Comparison of ENCODE assay signal across 21 cellular contexts in the genomic region with DNA sequence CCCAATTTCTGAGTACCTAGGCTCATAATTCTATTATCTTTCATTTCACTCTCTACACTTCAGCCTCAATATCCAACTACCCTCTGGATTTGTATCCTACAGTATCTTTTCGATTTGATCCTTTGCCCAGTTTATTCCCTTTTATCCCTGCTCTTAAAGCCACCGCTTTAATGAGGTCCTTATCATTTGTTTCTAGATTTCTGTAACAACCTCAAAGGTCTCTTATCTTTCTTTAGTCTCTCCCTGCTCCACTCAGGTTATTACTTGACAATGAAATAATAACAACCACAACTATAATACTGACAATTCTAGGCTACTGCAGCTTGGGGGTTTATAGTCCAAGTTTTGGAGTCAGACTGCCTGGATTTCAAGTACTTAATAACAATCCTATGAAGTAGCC. TPM values are rescaled to one million over a fixed set of nuclear protein-coding genes. Genes with fewer than 3 reads are reported as not detected.
DNase-seq lines count a peak whose midpoint lies in the region; ATAC-seq and TF ChIP-seq lines count a peak whose summit lies in the region.
"Had no signal": no experiment of that assay in that cellular context is flagged by ENCODE, and none has a peak within 500 bp of the region (broad histone marks: within the 10 kb centered on the region; RNA-seq: fewer than 3 reads in every experiment).

No MANE protein-coding gene starts in this region.

- no peaks in the 10 kb centered on the region for H3K4me1 Mint-ChIP-seq in activated naive CD4-positive, alpha-beta T cell treated with anti-CD3 and anti-CD28 coated beads, Interleukin-2, amount 50 U/mL, for 24 hours
- peaks cover 41% of the 10 kb centered on the region for H3K4me1 Mint-ChIP-seq in mesothelial cell of epicardium
- H3K4me1 Mint-ChIP-seq: CD14-positive monocyte had no signal

- no peaks in the 10 kb centered on the region for H4K20me1 ChIP-seq in smooth muscle cell (ENCODE audit: low read depth)
- H4K20me1 ChIP-seq: BLaER1 had no signal

- peak overlapping the region; percentile 20 for H3K27ac Mint-ChIP-seq in activated naive CD4-positive, alpha-beta T cell treated with anti-CD3 and anti-CD28 coated beads, Interleukin-2, amount 50 U/mL, for 24 hours
- no peak overlapping the region for H3K27ac Mint-ChIP-seq in activated naive CD4-positive, alpha-beta T cell treated with anti-CD3 and anti-CD28 coated beads, Interleukin-2, amount 50 U/mL, for 72 hours
- H3K27ac Mint-ChIP-seq in mesothelial cell of epicardium: peak overlapping the region; percentile 43
- H3K27ac Mint-ChIP-seq: CD14-positive monocyte; CD4-positive, alpha-beta memory T cell; CD4-positive, CD25-positive, alpha-beta regulatory T cell; CD8-positive, alpha-beta memory T cell had no signal

- H3K36me3 ChIP-seq in smooth muscle cell (ENCODE audit: low read depth): no peaks in the 10 kb centered on the region
- H3K36me3 ChIP-seq: BE2C, BLaER1 had no signal

- TF ChIP-seq CTCF in mesothelial cell of epicardium (IDR thresholded peaks at IDR 0.05; ENCODE audit: unreplicated experiment) (no peak), smooth muscle cell (IDR thresholded peaks at IDR 0.05; ENCODE audit: borderline replicate concordance, insufficient read depth, poor library complexity, severe bottlenecking) (no peak)

- H3K9me3 Mint-ChIP-seq in activated naive CD4-positive, alpha-beta T cell treated with anti-CD3 and anti-CD28 coated beads, Interleukin-2, amount 50 U/mL, for 24 hours: no peaks in the 10 kb centered on the region
- peaks cover 3 to 17% of the 10 kb centered on the region in 2 donors for H3K9me3 Mint-ChIP-seq in activated naive CD4-positive, alpha-beta T cell treated with anti-CD3 and anti-CD28 coated beads, Interleukin-2, amount 50 U/mL, for 72 hours
- H3K9me3 Mint-ChIP-seq in mesothelial cell of epicardium: no peaks in the 10 kb centered on the region
- H3K9me3 Mint-ChIP-seq: CD14-positive monocyte; CD4-positive, alpha-beta memory T cell; CD4-positive, CD25-positive, alpha-beta regulatory T cell; CD8-positive, alpha-beta memory T cell had no signal

- H3K27me3 ChIP-seq in smooth muscle cell (ENCODE audit: low read depth): no peaks in the 10 kb centered on the region
- H3K27me3 ChIP-seq: BE2C, BLaER1 had no signal

- no peaks in the 10 kb centered on the region for H3K36me3 Mint-ChIP-seq in activated naive CD4-positive, alpha-beta T cell treated with anti-CD3 and anti-CD28 coated beads, Interleukin-2, amount 50 U/mL, for 24 hours
- peaks cover 0 to 14% of the 10 kb centered on the region in 2 donors for H3K36me3 Mint-ChIP-seq in activated naive CD4-positive, alpha-beta T cell treated with anti-CD3 and anti-CD28 coated beads, Interleukin-2, amount 50 U/mL, for 72 hours
- no peaks in the 10 kb centered on the region for H3K36me3 Mint-ChIP-seq in mesothelial cell of epicardium
- H3K36me3 Mint-ChIP-seq: CD14-positive monocyte; CD4-positive, alpha-beta memory T cell; CD4-positive, CD25-positive, alpha-beta regulatory T cell had no signal

- H3K4me3 Mint-ChIP-seq in activated naive CD4-positive, alpha-beta T cell treated with anti-CD3 and anti-CD28 coated beads, Interleukin-2, amount 50 U/mL, for 24 hours: no peak overlapping the region
- H3K4me3 Mint-ChIP-seq in mesothelial cell of epicardium: no peak overlapping the region
- H3K4me3 Mint-ChIP-seq: CD14-positive monocyte; CD4-positive, alpha-beta memory T cell; CD4-positive, CD25-positive, alpha-beta regulatory T cell; CD8-positive, alpha-beta memory T cell had no signal

- no peaks in the 10 kb centered on the region for H3K79me2 ChIP-seq in smooth muscle cell (ENCODE audit: low read depth)

- no peaks in the 10 kb centered on the region for H3F3A ChIP-seq in smooth muscle cell (ENCODE audit: low read depth)

- H3K27me3 Mint-ChIP-seq in activated naive CD4-positive, alpha-beta T cell treated with anti-CD3 and anti-CD28 coated beads, Interleukin-2, amount 50 U/mL, for 24 hours: no peaks in the 10 kb centered on the region
- no peaks in the 10 kb centered on the region for H3K27me3 Mint-ChIP-seq in mesothelial cell of epicardium (ENCODE audit: low read depth)
- H3K27me3 Mint-ChIP-seq: CD4-positive, alpha-beta memory T cell; CD4-positive, CD25-positive, alpha-beta regulatory T cell; CD8-positive, alpha-beta memory T cell had no signal

- H3K27ac ChIP-seq in smooth muscle cell (ENCODE audit: low read depth): no peak overlapping the region
- H3K27ac ChIP-seq: BLaER1 had no signal

- no peak for DNase-seq in activated naive CD4-positive, alpha-beta T cell treated with anti-CD3 and anti-CD28 coated beads, Interleukin-2, amount 50 U/mL, for 72 hours (ENCODE audit: low spot score in 2 of 2)
- DNase-seq in mesothelial cell of epicardium (ENCODE audit: low spot score in 2 of 2, unreplicated experiment in 2 of 2) (no peak), smooth muscle cell (lab: John Stamatoyannopoulos, UW; ENCODE audit: unreplicated experiment) (no peak)
- DNase-seq: 8988T; ACHN; BE2C; C1 segment of cervical spinal cord; CD4-positive, alpha-beta memory T cell; CD4-positive, CD25-positive, alpha-beta regulatory T cell; CD8-positive, alpha-beta memory T cell; COR-L47; DMS 273 treated with DMSO at 0.1 percent for 48 hours; DMS153; DMS53; DMS79; GF-D8 had no signal

- no peak overlapping the region for H3K4me3 ChIP-seq in smooth muscle cell
- H3K4me3 ChIP-seq: BLaER1 had no signal

- no peaks in the 10 kb centered on the region for H3K4me1 ChIP-seq in smooth muscle cell (ENCODE audit: low read depth)
- H3K4me1 ChIP-seq: BE2C, BLaER1 had no signal

- ATAC-seq in activated naive CD4-positive, alpha-beta T cell treated with anti-CD3 and anti-CD28 coated beads, Interleukin-2, amount 50 U/mL, for 72 hours: no peak
- ATAC-seq in GM18907 (IDR thresholded peaks at IDR 0.05; ENCODE audit: unreplicated experiment) (no peak), GM21825 (IDR thresholded peaks at IDR 0.05; ENCODE audit: unreplicated experiment) (no peak)

- no peak overlapping the region for H3K9ac ChIP-seq in smooth muscle cell (ENCODE audit: low read depth)
- H3K9ac ChIP-seq: BLaER1 had no signal

- peak overlapping the region; percentile 6 for H2AFZ ChIP-seq in smooth muscle cell (ENCODE audit: low read depth)

- H3K9me3 ChIP-seq in smooth muscle cell (replicated peaks; ENCODE audit: low read depth): no peaks in the 10 kb centered on the region
- H3K9me3 ChIP-seq: BE2C, BLaER1 had no signal

- no peak overlapping the region for H3K4me2 ChIP-seq in smooth muscle cell
- H3K4me2 ChIP-seq: BLaER1 had no signal

- WGBS in smooth muscle cell (ENCODE audit: low lambda C conversion rate): 61% methylated on average over 2 of the region's 2 CpGs

RNA-seq across cellular contexts. Expression of a gene that starts 25.9 kb away (rescaled TPM):
- total RNA-seq in activated naive CD4-positive, alpha-beta T cell treated with anti-CD3 and anti-CD28 coated beads, Interleukin-2, amount 50 U/mL, for 72 hours: 10 to 100 TPM; 46.2 to 59.0 TPM
- total RNA-seq in mesothelial cell of epicardium (37.5 to 41.0 TPM (median 40.1 TPM) in 3 replicates), smooth muscle cell (52.4 and 59.5 TPM in 2 replicates)
- 26.3 and 28.3 TPM in 2 replicates for polyA plus RNA-seq in smooth muscle cell

RNA-seq across cellular contexts. Expression of a gene that starts 39.1 kb away (rescaled TPM):
- 1 to 10 TPM; 2.6 to 2.9 TPM for total RNA-seq in activated naive CD4-positive, alpha-beta T cell treated with anti-CD3 and anti-CD28 coated beads, Interleukin-2, amount 50 U/mL, for 72 hours
- total RNA-seq in mesothelial cell of epicardium (13.4 to 14.6 TPM (median 13.9 TPM) in 3 replicates), smooth muscle cell (1.7 and 17.1 TPM in 2 replicates)
- polyA plus RNA-seq in smooth muscle cell: 0.89 and 4.2 TPM in 2 replicates

RNA-seq across cellular contexts. Expression of a gene that starts 54.8 kb away (rescaled TPM):
- total RNA-seq in activated naive CD4-positive, alpha-beta T cell treated with anti-CD3 and anti-CD28 coated beads, Interleukin-2, amount 50 U/mL, for 72 hours: 1 to 10 TPM; 1.6 to 4.6 TPM
- total RNA-seq in mesothelial cell of epicardium (152 to 156 TPM (median 154 TPM) in 3 replicates), smooth muscle cell (10.5 and 15.2 TPM in 2 replicates)
- 8.7 and 9.1 TPM in 2 replicates for polyA plus RNA-seq in smooth muscle cell

Comparison
In these comparisons a context has a peak if more than half of its experiments do, and no peak if none do; other contexts are left out.
1. H3K27ac Mint-ChIP-seq: peak in activated naive CD4-positive, alpha-beta T cell treated with anti-CD3 and anti-CD28 coated beads, Interleukin-2, amount 50 U/mL, for 24 hours (single experiment) and mesothelial cell of epicardium (single experiment); none in activated naive CD4-positive, alpha-beta T cell treated with anti-CD3 and anti-CD28 coated beads, Interleukin-2, amount 50 U/mL, for 72 hours (0 of 2).